In the genomic region with DNA sequence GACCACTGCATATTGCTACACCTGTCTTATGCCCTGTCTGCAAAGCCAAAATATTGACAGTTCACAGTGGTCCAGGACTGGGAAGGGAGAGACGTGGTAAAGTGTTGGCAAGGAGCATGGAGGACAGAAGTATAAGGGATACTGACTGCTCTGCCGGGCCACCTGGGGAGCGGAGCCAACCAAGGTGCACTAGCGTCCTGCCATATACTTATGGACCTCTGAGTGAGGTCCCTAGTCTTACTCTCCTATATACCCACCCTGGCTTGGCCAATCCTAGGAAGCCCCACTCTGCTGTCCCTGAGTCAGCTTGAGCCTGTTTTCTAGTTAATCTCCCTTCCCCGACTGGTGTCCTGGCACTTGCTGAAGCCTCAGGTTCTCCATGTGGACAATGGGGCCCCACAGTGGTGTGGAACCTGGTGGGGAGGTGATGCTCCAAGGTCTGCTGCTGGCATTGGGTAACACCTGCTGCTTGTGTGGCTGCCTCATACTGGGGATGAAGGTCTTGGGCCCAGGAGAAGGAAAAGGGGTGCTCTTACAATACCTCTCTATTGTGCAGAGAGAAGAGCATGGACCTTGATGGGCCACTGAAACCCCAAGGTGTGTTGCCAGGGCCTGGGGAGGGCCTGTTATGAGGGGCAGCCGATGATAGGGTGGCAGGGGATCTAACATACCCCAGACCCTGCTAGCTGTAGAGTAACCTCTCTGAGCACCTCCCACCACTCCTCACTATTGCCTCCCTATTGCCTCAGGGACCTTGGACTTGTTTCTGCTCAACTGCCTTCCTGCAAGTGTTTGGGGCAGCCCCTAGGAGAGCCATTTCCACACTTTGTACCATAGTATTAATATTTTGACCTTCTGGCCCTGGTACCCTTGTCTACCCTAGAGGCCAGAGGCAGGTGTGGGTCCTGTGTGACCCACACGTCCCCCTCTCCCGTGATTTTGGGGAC, we compare ENCODE assay signal across 1 cellular context.
TF ChIP-seq lines count a peak whose summit lies in the region.

No MANE protein-coding gene starts in this region.

TF ChIP-seq in IMR-90, 13 proteins besides CTCF, POLR2A, EP300 and RAD21:
- TF ChIP-seq FOS (IDR thresholded peaks at IDR 0.05; ENCODE audit: low read depth, low read length) (no peak), BHLHE40 (IDR thresholded peaks at IDR 0.05; ENCODE audit: low read depth, low read length) (no peak), SMC3 (IDR thresholded peaks at IDR 0.05; ENCODE audit: low read depth, low read length) (no peak), NFE2L2 (IDR thresholded peaks at IDR 0.05; ENCODE audit: low read depth, low read length) (no peak), RFX5 (IDR thresholded peaks at IDR 0.05; ENCODE audit: low read depth, low read length) (no peak), MAZ (IDR thresholded peaks at IDR 0.05; ENCODE audit: borderline replicate concordance, low read depth, low read length) (no peak), MAFK (IDR thresholded peaks at IDR 0.05; ENCODE audit: low read depth, low read length) (no peak), RCOR1 (IDR thresholded peaks at IDR 0.05; ENCODE audit: insufficient replicate concordance, low read length) (no peak), MXI1 (IDR thresholded peaks at IDR 0.05; ENCODE audit: borderline replicate concordance, low read depth, low read length) (no peak), CEBPB (IDR thresholded peaks at IDR 0.05; ENCODE audit: low read depth, low read length) (no peak), CHD1 (IDR thresholded peaks at IDR 0.05; ENCODE audit: low read depth, low read length) (no peak)
- TF ChIP-seq, protein P1, sequence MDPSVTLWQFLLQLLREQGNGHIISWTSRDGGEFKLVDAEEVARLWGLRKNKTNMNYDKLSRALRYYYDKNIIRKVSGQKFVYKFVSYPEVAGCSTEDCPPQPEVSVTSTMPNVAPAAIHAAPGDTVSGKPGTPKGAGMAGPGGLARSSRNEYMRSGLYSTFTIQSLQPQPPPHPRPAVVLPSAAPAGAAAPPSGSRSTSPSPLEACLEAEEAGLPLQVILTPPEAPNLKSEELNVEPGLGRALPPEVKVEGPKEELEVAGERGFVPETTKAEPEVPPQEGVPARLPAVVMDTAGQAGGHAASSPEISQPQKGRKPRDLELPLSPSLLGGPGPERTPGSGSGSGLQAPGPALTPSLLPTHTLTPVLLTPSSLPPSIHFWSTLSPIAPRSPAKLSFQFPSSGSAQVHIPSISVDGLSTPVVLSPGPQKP (IDR thresholded peaks at IDR 0.05; ENCODE audit: borderline replicate concordance, low read depth, low read length), result no peak
- TF ChIP-seq, protein P2, sequence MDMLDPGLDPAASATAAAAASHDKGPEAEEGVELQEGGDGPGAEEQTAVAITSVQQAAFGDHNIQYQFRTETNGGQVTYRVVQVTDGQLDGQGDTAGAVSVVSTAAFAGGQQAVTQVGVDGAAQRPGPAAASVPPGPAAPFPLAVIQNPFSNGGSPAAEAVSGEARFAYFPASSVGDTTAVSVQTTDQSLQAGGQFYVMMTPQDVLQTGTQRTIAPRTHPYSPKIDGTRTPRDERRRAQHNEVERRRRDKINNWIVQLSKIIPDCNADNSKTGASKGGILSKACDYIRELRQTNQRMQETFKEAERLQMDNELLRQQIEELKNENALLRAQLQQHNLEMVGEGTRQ (IDR thresholded peaks at IDR 0.05; ENCODE audit: low read depth, low read length), result no peak
